ENCODE assay signal across 14 cellular contexts in the genomic region with DNA sequence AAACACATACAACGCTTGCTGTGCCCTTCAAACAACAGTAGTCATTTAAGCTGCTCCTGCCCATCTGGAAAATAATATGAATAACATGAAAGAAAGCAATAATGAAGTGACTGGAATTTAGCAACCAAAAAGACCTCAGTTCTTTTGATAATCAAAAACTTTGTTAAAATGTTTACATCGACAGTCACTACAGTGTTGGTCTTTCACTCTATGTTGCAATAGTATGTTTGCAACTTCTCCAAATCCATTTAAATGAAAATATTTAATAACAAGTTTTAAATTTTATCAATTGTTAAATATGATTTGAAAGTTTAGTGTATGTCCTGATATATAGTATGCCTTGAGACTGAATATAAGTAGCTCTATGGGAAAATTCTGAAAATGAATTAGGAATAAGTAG.
DNase-seq lines count a peak whose midpoint lies in the region; ATAC-seq, FAIRE-seq and TF ChIP-seq lines count a peak whose summit lies in the region.
"Had no signal": no experiment of that assay in that cellular context is flagged by ENCODE, and none has a peak within 500 bp of the region (broad histone marks: within the 10 kb centered on the region; RNA-seq: fewer than 3 reads in every experiment).

No MANE protein-coding gene starts in this region.

- 17% methylated on average over 2 of the region's 2 CpGs for WGBS in HepG2 (ENCODE audit: low lambda C conversion rate)
- WGBS in right lobe of liver (ENCODE audit: insufficient coverage, low coverage, low lambda C conversion rate, missing lambda C conversion rate) = 29% methylated on average over 2 of the region's 2 CpGs
- WGBS in hepatocyte (ENCODE audit: low lambda C conversion rate, missing lambda C conversion rate) = 86% methylated on average over 2 of the region's 2 CpGs

- no peak overlapping the region for H3K9ac ChIP-seq in HepG2 (ENCODE audit: insufficient read depth, low read depth, low read length)

- no peak for DNase-seq in HepG2 (ENCODE audit: low spot score)
- DNase-seq in right lobe of liver = no peak
- no peak for DNase-seq in activated CD4-positive, alpha-beta memory T cell treated with anti-CD3 and anti-CD28 coated beads, Interleukin-2, amount 10 ng/mL, durations not matched to agents 7 days and 5 days
- DNase-seq in immature natural killer cell = no peak
- DNase-seq in upper lobe of right lung = no peak
- no peak for DNase-seq in hepatocyte (ENCODE audit: low spot score)
- DNase-seq: left cardiac atrium, NCI-H2227 treated with DMSO at 0.1 percent for 48 hours, psoas muscle, WERI-Rb-1 had no signal

- H3K27me3 ChIP-seq in HepG2 (ENCODE audit: control insufficient read depth in 1 of 2, insufficient read depth in 2 of 2, low read length in 2 of 2) (no peaks in the 10 kb centered on the region), right lobe of liver (no peaks in the 10 kb centered on the region), upper lobe of right lung (no peaks in the 10 kb centered on the region), hepatocyte (no peaks in the 10 kb centered on the region)
- H3K27me3 ChIP-seq: cardiac muscle cell had no signal

- H3K79me2 ChIP-seq in HepG2 (ENCODE audit: insufficient read depth, low read length) (no peaks in the 10 kb centered on the region), hepatocyte (no peaks in the 10 kb centered on the region)

- BruUV-seq in HepG2 (replicated peaks; lab: Mats Ljungman, UMichigan) = no TSS peak

- POLR2A ChIA-PET in HepG2 (lab: Yijun Ruan, JAX) = no interaction called here
- POLR2A ChIA-PET in activated CD4-positive, alpha-beta memory T cell treated with anti-CD3 and anti-CD28 coated beads, Interleukin-2, amount 10 ng/mL, durations not matched to agents 7 days and 5 days (lab: Charles Lee) = interaction anchor here (0.8 to 9.9 kb wide), 5 partner anchors 9 to 108 kb away, joined by 3 to 123 read pairs (median 73); partner anchors contain the start of gene ANKRD44

- CTCF ChIA-PET in HepG2 (lab: Yijun Ruan, JAX; ENCODE audit: low intra/inter-chr PET ratio, low total read pairs) = no interaction called here
- CTCF ChIA-PET in activated CD4-positive, alpha-beta memory T cell treated with anti-CD3 and anti-CD28 coated beads, Interleukin-2, amount 10 ng/mL, durations not matched to agents 7 days and 5 days (lab: Charles Lee) = interaction anchor here (1.2 to 4.1 kb wide), 6 partner anchors 9 to 111 kb away, joined by 3 to 28 read pairs (median 6); partner anchors contain the start of gene ANKRD44

- TF ChIP-seq EP300 in HepG2 (IDR thresholded peaks at IDR 0.05; ENCODE audit: low read depth in 2 of 2, low read length in 2 of 2) = no peak
- TF ChIP-seq EP300 in HepG2 (CRISPR knock-in tag; IDR thresholded peaks at IDR 0.05; ENCODE audit: borderline replicate concordance) = no peak

- no peak overlapping the region for H2AFZ ChIP-seq in HepG2 (ENCODE audit: low read length)
- H2AFZ ChIP-seq in hepatocyte = no peak overlapping the region

- H3K36me3 Mint-ChIP-seq in activated CD4-positive, alpha-beta memory T cell treated with anti-CD3 and anti-CD28 coated beads, Interleukin-2, amount 10 ng/mL, durations not matched to agents 7 days and 5 days (ENCODE audit: low read depth) = peaks cover 65% of the 10 kb centered on the region
- peaks cover 11 to 17% (median 11%) of the 10 kb centered on the region in 3 donors for H3K36me3 Mint-ChIP-seq in immature natural killer cell

- H4K20me1 ChIP-seq in HepG2 (ENCODE audit: insufficient read depth, low read length) = no peaks in the 10 kb centered on the region
- H4K20me1 ChIP-seq in hepatocyte (ENCODE audit: insufficient read depth, poor library complexity, severe bottlenecking) = no peaks in the 10 kb centered on the region

- in situ Hi-C loops in HepG2 (cut with HindIII; ENCODE audit: extremely low pct_ligation_motif_present, low pct_unique_long_range_greater_than_20kb) = no loop called here

- no peak for TF ChIP-seq CTCF in HepG2 (CRISPR knock-in tag; IDR thresholded peaks at IDR 0.05)
- TF ChIP-seq CTCF in right lobe of liver (IDR thresholded peaks at IDR 0.05) = no peak
- TF ChIP-seq CTCF in upper lobe of right lung (IDR thresholded peaks at IDR 0.05) = no peak
- TF ChIP-seq CTCF in hepatocyte (IDR thresholded peaks at IDR 0.05; ENCODE audit: poor library complexity) = no peak

- no peak for TF ChIP-seq RAD21 in HepG2 (CRISPR knock-in tag; IDR thresholded peaks at IDR 0.05)

- H3K27ac Mint-ChIP-seq in activated CD4-positive, alpha-beta memory T cell treated with anti-CD3 and anti-CD28 coated beads, Interleukin-2, amount 10 ng/mL, durations not matched to agents 7 days and 5 days = peak overlapping the region; percentile 96
- H3K27ac Mint-ChIP-seq in immature natural killer cell = peak overlapping the region; percentile 92 to 97 (median 95)

- no peaks in the 10 kb centered on the region for H3K9me3 ChIP-seq in HepG2 (ENCODE audit: low read length)
- H3K9me3 ChIP-seq in right lobe of liver = no peaks in the 10 kb centered on the region
- H3K9me3 ChIP-seq in upper lobe of right lung = no peaks in the 10 kb centered on the region
- no peaks in the 10 kb centered on the region for H3K9me3 ChIP-seq in hepatocyte (ENCODE audit: low read depth)
- H3K9me3 ChIP-seq: psoas muscle had no signal

- TF ChIP-seq POLR2A in HepG2 (IDR thresholded peaks at IDR 0.05; ENCODE audit: insufficient read depth in 1 of 2, low read depth in 2 of 2, low read length in 2 of 2) (no peak), right lobe of liver (IDR thresholded peaks at IDR 0.05) (no peak)

- H3K4me3 Mint-ChIP-seq in activated CD4-positive, alpha-beta memory T cell treated with anti-CD3 and anti-CD28 coated beads, Interleukin-2, amount 10 ng/mL, durations not matched to agents 7 days and 5 days = no peak overlapping the region
- peak overlapping the region; percentile 87 to 97 (median 94) for H3K4me3 Mint-ChIP-seq in immature natural killer cell

- H3K9me2 ChIP-seq in hepatocyte (replicated peaks; ENCODE audit: insufficient read depth) = no peaks in the 10 kb centered on the region

- H3K27ac ChIP-seq in HepG2 (ENCODE audit: extremely low read length, insufficient read depth, low read length) = no peak overlapping the region
- peak overlapping the region in 1 of 3 donors; percentile 16 for H3K27ac ChIP-seq in right lobe of liver
- peak overlapping the region; percentile 38 for H3K27ac ChIP-seq in upper lobe of right lung
- no peak overlapping the region for H3K27ac ChIP-seq in hepatocyte
- H3K27ac ChIP-seq: cardiac muscle cell, epithelial cell of prostate, psoas muscle, WERI-Rb-1 had no signal

- H3K4me1 Mint-ChIP-seq in activated CD4-positive, alpha-beta memory T cell treated with anti-CD3 and anti-CD28 coated beads, Interleukin-2, amount 10 ng/mL, durations not matched to agents 7 days and 5 days = peaks cover 85% of the 10 kb centered on the region
- H3K4me1 Mint-ChIP-seq in immature natural killer cell = peaks cover 93 to 100% of the 10 kb centered on the region in 2 donors

- H3K4me3 ChIP-seq in HepG2 (replicated peaks in 1 of 3; ENCODE audit: insufficient read depth in 1 of 3, low read depth in 2 of 3, low read length in 3 of 3) (no peak overlapping the region), right lobe of liver (no peak overlapping the region), upper lobe of right lung (no peak overlapping the region), hepatocyte (no peak overlapping the region)
- H3K4me3 ChIP-seq: cardiac muscle cell, psoas muscle had no signal

- H3K9me3 Mint-ChIP-seq in activated CD4-positive, alpha-beta memory T cell treated with anti-CD3 and anti-CD28 coated beads, Interleukin-2, amount 10 ng/mL, durations not matched to agents 7 days and 5 days = peaks cover 3% of the 10 kb centered on the region
- H3K9me3 Mint-ChIP-seq in immature natural killer cell = no peaks in the 10 kb centered on the region

- H3K36me3 ChIP-seq in HepG2 (replicated peaks in 1 of 2; ENCODE audit: control insufficient read depth in 1 of 2, insufficient read depth in 2 of 2, low read length in 2 of 2) (no peaks in the 10 kb centered on the region; a peak in 1 of 5 replicates), right lobe of liver (no peaks in the 10 kb centered on the region), upper lobe of right lung (no peaks in the 10 kb centered on the region), hepatocyte (replicated peaks; ENCODE audit: insufficient read depth, low read depth) (no peaks in the 10 kb centered on the region)
- H3K36me3 ChIP-seq: cardiac muscle cell, WERI-Rb-1 had no signal

- H3K4me1 ChIP-seq in HepG2 (ENCODE audit: insufficient read depth, low read length) = no peaks in the 10 kb centered on the region
- peaks cover 0 to 27% (median 0%) of the 10 kb centered on the region in 4 donors for H3K4me1 ChIP-seq in right lobe of liver
- peaks cover 63% of the 10 kb centered on the region for H3K4me1 ChIP-seq in upper lobe of right lung
- peaks cover 8% of the 10 kb centered on the region for H3K4me1 ChIP-seq in hepatocyte (ENCODE audit: insufficient read depth)

- FAIRE-seq in HepG2 (lab: Jason Lieb, UNC) = no peak

- no peaks in the 10 kb centered on the region for H3K27me3 Mint-ChIP-seq in activated CD4-positive, alpha-beta memory T cell treated with anti-CD3 and anti-CD28 coated beads, Interleukin-2, amount 10 ng/mL, durations not matched to agents 7 days and 5 days
- peaks cover 7 to 15% (median 11%) of the 10 kb centered on the region in 3 donors for H3K27me3 Mint-ChIP-seq in immature natural killer cell (ENCODE audit: low read depth in 3 of 3)

- intact Hi-C loops in HepG2 (cut with micrococcal nuclease; ENCODE audit: unreplicated experiment) = loop anchor here (5.0 kb wide), 1 partner anchor 1877 kb away; no protein-coding TSS in a partner anchor
- intact Hi-C loops in right lobe of liver (cut with DNase I) = loop anchor here in 1 of 2 donors (10.0 kb wide), 1 partner anchor 114 kb away; the partner anchor contains the start of gene ANKRD44
- intact Hi-C loops in upper lobe of right lung (cut with DNase I) = no loop called here

- no peak for ATAC-seq in HepG2
- ATAC-seq in right lobe of liver = no peak
- ATAC-seq in upper lobe of right lung = no peak
- no peak for ATAC-seq in HG03135 (IDR thresholded peaks at IDR 0.05; ENCODE audit: unreplicated experiment)
- ATAC-seq in GM21825 (IDR thresholded peaks at IDR 0.05; ENCODE audit: unreplicated experiment) = no peak
- ATAC-seq: left cardiac atrium, psoas muscle had no signal

- no peak overlapping the region for H3K4me2 ChIP-seq in HepG2 (ENCODE audit: low read depth, low read length)
- H3K4me2 ChIP-seq in hepatocyte = no peak overlapping the region

TF ChIP-seq in HepG2, 621 proteins besides CTCF, POLR2A, EP300 and RAD21:
- no peak for TF ChIP-seq THAP11 (CRISPR knock-in tag; IDR thresholded peaks at IDR 0.05)
- peak; percentile 53; the same call in 1 of the 2 replicates for TF ChIP-seq CEBPB (IDR thresholded peaks at IDR 0.05; ENCODE audit: borderline replicate concordance, low read depth, low read length)
